In the genomic region with DNA sequence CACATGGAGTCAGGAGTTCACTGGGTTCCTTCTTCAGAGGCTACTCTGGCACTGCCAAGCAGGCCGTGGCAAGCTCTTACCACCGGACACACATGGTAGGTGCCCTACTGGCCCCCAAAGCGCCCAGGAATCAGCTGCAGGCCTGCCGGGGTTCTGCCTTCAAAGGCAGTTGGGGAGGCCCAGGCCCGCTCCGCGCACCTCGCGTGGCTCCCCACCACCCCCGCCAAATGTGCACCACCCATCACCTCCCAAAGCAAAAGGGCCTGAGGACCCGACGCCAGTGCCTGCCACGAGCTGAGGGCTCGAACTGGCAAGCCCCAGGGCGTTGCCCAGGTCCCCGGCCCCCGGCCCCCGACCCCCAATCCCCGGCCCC, we compare ENCODE assay signal across 8 cellular contexts. TPM values are rescaled to one million over a fixed set of nuclear protein-coding genes. Genes with fewer than 3 reads are reported as not detected.
A peak's percentile ranks its signal among the peaks of the same experiment; 100 is the strongest.
DNase-seq lines count a peak whose midpoint lies in the region; ATAC-seq, FAIRE-seq and TF ChIP-seq lines count a peak whose summit lies in the region.

No MANE protein-coding gene starts in this region.

- no peak for TF ChIP-seq EP300 in gastroesophageal sphincter (IDR thresholded peaks at IDR 0.05)

- DNase-seq in HFF-Myc (ENCODE audit: extremely low read depth, low read depth) (no peak), sciatic nerve (ENCODE audit: low spot score) (no peak), NCI-H2196 (lab: John Stamatoyannopoulos, UW; ENCODE audit: unreplicated experiment) (no peak), D721Med (ENCODE audit: insufficient read length, low spot score) (no peak), GM19239 (ENCODE audit: insufficient read length, low spot score) (no peak)
- peak; percentile 35 for DNase-seq in activated CD8-positive, alpha-beta memory T cell treated with anti-CD3 and anti-CD28 coated beads, Interleukin-2, amount 50 U/mL, for 4 hours

- no peaks in the 10 kb centered on the region for H3K9me3 ChIP-seq in gastroesophageal sphincter

- intact Hi-C loops in sciatic nerve (cut with DNase I): no loop called here

- TF ChIP-seq POLR2A in gastroesophageal sphincter (IDR thresholded peaks at IDR 0.05): no peak

- TF ChIP-seq CTCF in HFF-Myc (IDR thresholded peaks at IDR 0.05; ENCODE audit: low read depth, low read length, missing control alignments) (no peak), gastroesophageal sphincter (IDR thresholded peaks at IDR 0.05) (no peak), D721Med (IDR thresholded peaks at IDR 0.05; ENCODE audit: insufficient read depth, missing control alignments) (no peak)

- H3K36me3 ChIP-seq in gastroesophageal sphincter: no peaks in the 10 kb centered on the region

- peak overlapping the region; percentile 57 to 85 (median 74) for H3K27ac ChIP-seq in gastroesophageal sphincter

- peaks cover 0 to 44% (median 2%) of the 10 kb centered on the region in 3 donors for H3K4me1 ChIP-seq in gastroesophageal sphincter

- H3K27me3 ChIP-seq in gastroesophageal sphincter: no peaks in the 10 kb centered on the region

- FAIRE-seq in D721Med (lab: Jason Lieb, UNC) (no peak), GM19239 (lab: Jason Lieb, UNC) (no peak)

- H3K4me3 ChIP-seq in HFF-Myc (replicated peaks; ENCODE audit: low read depth, low read length): peak overlapping the region; percentile 69
- peak overlapping the region; percentile 97 to 99 for H3K4me3 ChIP-seq in gastroesophageal sphincter

- ATAC-seq in gastroesophageal sphincter (peak; percentile 1), sciatic nerve (peak; percentile 44), HG03135 (IDR thresholded peaks at IDR 0.05; ENCODE audit: unreplicated experiment) (no peak)

- WGBS in gastroesophageal sphincter (ENCODE audit: low coverage in 1 of 2), 2 donors: no CpG with 5 or more reads among the region's 19 CpGs

RNA-seq across cellular contexts. Expression of gene POMGNT2, which starts 0.7 kb away (rescaled TPM):
- total RNA-seq in gastroesophageal sphincter: 10 to 100 TPM; 23.9 to 39.7 (median 34.9) TPM
- total RNA-seq in sciatic nerve: 15.2 TPM
